8 cellular contexts compared by ENCODE assay signal in the genomic region with DNA sequence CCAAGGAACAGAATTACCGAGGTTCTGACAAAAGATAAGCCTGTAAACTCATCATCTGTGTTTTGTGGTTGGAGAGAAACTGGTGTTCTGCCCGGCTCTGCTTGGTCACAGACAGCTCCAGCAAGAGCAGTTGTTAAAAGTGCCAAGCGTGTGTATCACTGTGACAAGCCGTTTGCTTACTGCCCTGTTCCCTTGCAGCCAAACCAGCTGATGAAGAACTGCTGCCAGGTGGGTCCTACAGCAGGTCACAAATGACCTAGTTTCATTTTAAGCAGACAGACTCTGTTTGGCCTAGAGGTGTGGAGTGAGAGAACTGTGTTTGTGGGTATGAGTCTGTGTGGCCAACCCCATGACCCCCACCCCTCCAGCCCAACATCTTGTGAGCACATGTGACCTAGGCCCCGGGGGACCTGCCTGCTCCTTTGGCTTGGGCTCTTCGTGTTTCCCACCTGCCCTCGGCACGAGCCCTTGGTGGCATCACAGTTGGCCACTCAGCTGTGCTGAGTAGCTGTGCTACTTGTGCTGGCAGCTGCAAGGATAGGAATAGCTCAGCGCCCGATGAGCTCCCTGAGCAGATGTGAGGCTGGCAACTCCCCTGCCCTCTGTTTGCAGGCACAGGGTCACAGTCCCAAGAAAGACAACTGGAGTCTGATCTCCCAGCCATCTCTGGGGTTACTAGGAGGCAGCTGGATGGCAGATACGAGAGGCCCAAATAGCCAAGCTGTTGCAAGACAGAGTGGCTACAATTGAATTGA. TPM values are rescaled to one million over a fixed set of nuclear protein-coding genes. Genes with fewer than 3 reads are reported as not detected.
A peak's percentile ranks its signal among the peaks of the same experiment; 100 is the strongest.
DNase-seq lines count a peak whose midpoint lies in the region; ATAC-seq, FAIRE-seq and TF ChIP-seq lines count a peak whose summit lies in the region.

No MANE protein-coding gene starts in this region.

- peaks cover 26% of the 10 kb centered on the region for H3K4me1 Mint-ChIP-seq in type B pancreatic cell (ENCODE audit: unreplicated experiment)

- DNase-seq in SHP77 (lab: John Stamatoyannopoulos, UW) (peak; percentile 59 to 66), myocyte (ENCODE audit: low read depth) (peak; percentile 99), DMS153 (lab: John Stamatoyannopoulos, UW) (no peak), erythroblast (lab: John Stamatoyannopoulos, UW) (no peak), type B pancreatic cell (ENCODE audit: extremely low spot score, unreplicated experiment) (no peak), RCC 7860 (ENCODE audit: low spot score) (no peak)

- H3K4me3 Mint-ChIP-seq in type B pancreatic cell, result no peak overlapping the region

- peak; percentile 83 for ATAC-seq in GM18520 (IDR thresholded peaks at IDR 0.05; ENCODE audit: unreplicated experiment)
- ATAC-seq in HG02763 (IDR thresholded peaks at IDR 0.05; ENCODE audit: unreplicated experiment), result peak; percentile 50

- H3K36me3 Mint-ChIP-seq in type B pancreatic cell, result peaks cover 3% of the 10 kb centered on the region

- H3K9me3 Mint-ChIP-seq in type B pancreatic cell, result no peaks in the 10 kb centered on the region

- H3K27ac Mint-ChIP-seq in type B pancreatic cell, result no peak overlapping the region

- no peak for FAIRE-seq in RCC 7860 (lab: Jason Lieb, UNC)

- H3K27me3 Mint-ChIP-seq in type B pancreatic cell, result no peaks in the 10 kb centered on the region

- no peak for TF ChIP-seq CTCF in type B pancreatic cell (conservative IDR thresholded peaks at IDR 0.05)

- no peak for TF ChIP-seq POLR2A in erythroblast (IDR thresholded peaks at IDR 0.05; ENCODE audit: low read length)

RNA-seq across cellular contexts. Expression of gene OXER1, which starts 9.7 kb away (rescaled TPM):
- 0.32 and 1.0 TPM in 2 replicates for total RNA-seq in myocyte
- 0.69 TPM for polyA plus RNA-seq in myocyte (2012)
- 2.3 and 2.8 TPM in 2 replicates for total RNA-seq in type B pancreatic cell (ENCODE audit: low replicate concordance)

RNA-seq across cellular contexts. Expression of gene HAAO, which starts 38.2 kb away (rescaled TPM):
- total RNA-seq in myocyte (not detected in 2 replicates), type B pancreatic cell (ENCODE audit: low replicate concordance) (9.4 and 10.0 TPM in 2 replicates)
- 0.19 TPM for polyA plus RNA-seq in myocyte (2012)

Comparison
In these comparisons a context has a peak if more than half of its experiments do, and no peak if none do; other contexts are left out.
1. DNase-seq: peak in SHP77 (2 of 2) and myocyte (single experiment); none in DMS153 (single experiment), erythroblast (0 of 2), type B pancreatic cell (single experiment) and RCC 7860 (single experiment).
2. RNA of gene HAAO, which starts 38.2 kb away (total RNA-seq): 9.4 to 10.0 TPM in type B pancreatic cell; not detected in myocyte; every median in the first group is over 10 times any median in the second.